1 cellular context compared by ENCODE assay signal in genomic region chr5:132419517-132420468, GRCh38.
TF ChIP-seq lines count a peak whose summit lies in the region.

No MANE protein-coding gene starts in this region.

TF ChIP-seq in K562, 482 proteins besides CTCF, POLR2A, EP300 and RAD21 (continued from another document and continues in another):
- peak in 1 of 3 experiments; percentile 74; a peak in 2 of 6 replicates for TF ChIP-seq ZBTB11 (CRISPR knock-in tag; IDR thresholded peaks at IDR 0.05)
- peak; percentile 47 for TF ChIP-seq HCFC1 (IDR thresholded peaks at IDR 0.05; ENCODE audit: low read depth, low read length)
- TF ChIP-seq ZNF224 (CRISPR knock-in tag; IDR thresholded peaks at IDR 0.05): no peak
- TF ChIP-seq KAT8 (IDR thresholded peaks at IDR 0.05; ENCODE audit: low read depth): peak; percentile 63
- no peak for TF ChIP-seq ATF1 (CRISPR knock-in tag; IDR thresholded peaks at IDR 0.05)
- TF ChIP-seq ATF1 (tag; IDR thresholded peaks at IDR 0.05): peak; percentile 36; the same call in 1 of the 2 replicates
- no peak for TF ChIP-seq RREB1 (CRISPR knock-in tag; IDR thresholded peaks at IDR 0.05)
- TF ChIP-seq FOXJ3 (CRISPR knock-in tag; IDR thresholded peaks at IDR 0.05): no peak
- TF ChIP-seq FOXJ2 (tag; IDR thresholded peaks at IDR 0.05): 0 out of 2 replicates have a peak, but pooled peaks have one; percentile 69
- peak; percentile 83 for TF ChIP-seq CXXC5 (CRISPR knock-in tag; IDR thresholded peaks at IDR 0.05)
- no peak for TF ChIP-seq PBX2 (CRISPR knock-in tag; IDR thresholded peaks at IDR 0.05; ENCODE audit: low read depth)
- peak; percentile 40 for TF ChIP-seq PBX2 (tag; conservative IDR thresholded peaks at IDR 0.05; ENCODE audit: low read depth)
- TF ChIP-seq ZBTB12 (CRISPR knock-in tag; IDR thresholded peaks at IDR 0.05): no peak
- no peak for TF ChIP-seq SAP30 (IDR thresholded peaks at IDR 0.05; ENCODE audit: borderline replicate concordance, insufficient read depth, low read depth, low read length, poor library complexity, severe bottlenecking)
- 0 out of 2 replicates have a peak, but pooled peaks have one; percentile 8 for TF ChIP-seq SP1 (CRISPR knock-in tag; IDR thresholded peaks at IDR 0.05)
- TF ChIP-seq NFRKB (IDR thresholded peaks at IDR 0.05; ENCODE audit: low read depth): peak; percentile 93
- TF ChIP-seq XRCC5 (IDR thresholded peaks at IDR 0.05; ENCODE audit: low read depth, low read length): peak; percentile 85; the same call in 1 of the 2 replicates
- TF ChIP-seq ZNF134 (CRISPR knock-in tag; conservative IDR thresholded peaks at IDR 0.05): 0 out of 2 replicates have a peak, but pooled peaks have one; percentile 54
- TF ChIP-seq, protein P1, sequence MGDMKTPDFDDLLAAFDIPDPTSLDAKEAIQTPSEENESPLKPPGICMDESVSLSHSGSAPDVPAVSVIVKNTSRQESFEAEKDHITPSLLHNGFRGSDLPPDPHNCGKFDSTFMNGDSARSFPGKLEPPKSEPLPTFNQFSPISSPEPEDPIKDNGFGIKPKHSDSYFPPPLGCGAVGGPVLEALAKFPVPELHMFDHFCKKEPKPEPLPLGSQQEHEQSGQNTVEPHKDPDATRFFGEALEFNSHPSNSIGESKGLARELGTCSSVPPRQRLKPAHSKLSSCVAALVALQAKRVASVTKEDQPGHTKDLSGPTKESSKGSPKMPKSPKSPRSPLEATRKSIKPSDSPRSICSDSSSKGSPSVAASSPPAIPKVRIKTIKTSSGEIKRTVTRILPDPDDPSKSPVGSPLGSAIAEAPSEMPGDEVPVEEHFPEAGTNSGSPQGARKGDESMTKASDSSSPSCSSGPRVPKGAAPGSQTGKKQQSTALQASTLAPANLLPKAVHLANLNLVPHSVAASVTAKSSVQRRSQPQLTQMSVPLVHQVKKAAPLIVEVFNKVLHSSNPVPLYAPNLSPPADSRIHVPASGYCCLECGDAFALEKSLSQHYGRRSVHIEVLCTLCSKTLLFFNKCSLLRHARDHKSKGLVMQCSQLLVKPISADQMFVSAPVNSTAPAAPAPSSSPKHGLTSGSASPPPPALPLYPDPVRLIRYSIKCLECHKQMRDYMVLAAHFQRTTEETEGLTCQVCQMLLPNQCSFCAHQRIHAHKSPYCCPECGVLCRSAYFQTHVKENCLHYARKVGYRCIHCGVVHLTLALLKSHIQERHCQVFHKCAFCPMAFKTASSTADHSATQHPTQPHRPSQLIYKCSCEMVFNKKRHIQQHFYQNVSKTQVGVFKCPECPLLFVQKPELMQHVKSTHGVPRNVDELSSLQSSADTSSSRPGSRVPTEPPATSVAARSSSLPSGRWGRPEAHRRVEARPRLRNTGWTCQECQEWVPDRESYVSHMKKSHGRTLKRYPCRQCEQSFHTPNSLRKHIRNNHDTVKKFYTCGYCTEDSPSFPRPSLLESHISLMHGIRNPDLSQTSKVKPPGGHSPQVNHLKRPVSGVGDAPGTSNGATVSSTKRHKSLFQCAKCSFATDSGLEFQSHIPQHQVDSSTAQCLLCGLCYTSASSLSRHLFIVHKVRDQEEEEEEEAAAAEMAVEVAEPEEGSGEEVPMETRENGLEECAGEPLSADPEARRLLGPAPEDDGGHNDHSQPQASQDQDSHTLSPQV (IDR thresholded peaks at IDR 0.05): peak; percentile 97
- peak; percentile 81; the same call in 1 of the 2 replicates for TF ChIP-seq TCF15 (CRISPR knock-in tag; IDR thresholded peaks at IDR 0.05)
- TF ChIP-seq SETDB1 (IDR thresholded peaks at IDR 0.05; ENCODE audit: low read length): no peak
- no peak for TF ChIP-seq PHB2 (IDR thresholded peaks at IDR 0.05; ENCODE audit: low read depth)
- no peak for TF ChIP-seq PPARD (CRISPR knock-in tag; IDR thresholded peaks at IDR 0.05)
- TF ChIP-seq ZKSCAN8 (CRISPR knock-in tag; IDR thresholded peaks at IDR 0.05): peak; percentile 70; the same call in 1 of the 2 replicates
- TF ChIP-seq GTF2E2 (tag; IDR thresholded peaks at IDR 0.05): 0 out of 2 replicates have a peak, but pooled peaks have one; percentile 30
- TF ChIP-seq FOXK2 (conservative IDR thresholded peaks at IDR 0.05 in 1 of 2, IDR thresholded peaks at IDR 0.05 in 1 of 2; ENCODE audit: low read depth in 2 of 2): peak; percentile 68 to 77; a peak in 3 of 4 replicates
- peak; percentile 69; the same call in 1 of the 2 replicates for TF ChIP-seq TFAP4 (CRISPR knock-in tag; IDR thresholded peaks at IDR 0.05; ENCODE audit: borderline replicate concordance)
- no peak for TF ChIP-seq RBBP5 (IDR thresholded peaks at IDR 0.05; ENCODE audit: borderline replicate concordance, insufficient read depth, low read length, poor library complexity, severe bottlenecking)
- TF ChIP-seq ZBTB9 (CRISPR knock-in tag; IDR thresholded peaks at IDR 0.05): peak; percentile 71; the same call in 1 of the 2 replicates
- TF ChIP-seq FOXK1 (CRISPR knock-in tag; IDR thresholded peaks at IDR 0.05; ENCODE audit: borderline replicate concordance): peak; percentile 80; the same call in 1 of the 2 replicates
- TF ChIP-seq HMG20A (CRISPR knock-in tag; conservative IDR thresholded peaks at IDR 0.05): no peak
- TF ChIP-seq ILK (tag; IDR thresholded peaks at IDR 0.05; ENCODE audit: borderline replicate concordance, low read depth): no peak; the same call in 1 of the 2 replicates
- TF ChIP-seq, protein P2, sequence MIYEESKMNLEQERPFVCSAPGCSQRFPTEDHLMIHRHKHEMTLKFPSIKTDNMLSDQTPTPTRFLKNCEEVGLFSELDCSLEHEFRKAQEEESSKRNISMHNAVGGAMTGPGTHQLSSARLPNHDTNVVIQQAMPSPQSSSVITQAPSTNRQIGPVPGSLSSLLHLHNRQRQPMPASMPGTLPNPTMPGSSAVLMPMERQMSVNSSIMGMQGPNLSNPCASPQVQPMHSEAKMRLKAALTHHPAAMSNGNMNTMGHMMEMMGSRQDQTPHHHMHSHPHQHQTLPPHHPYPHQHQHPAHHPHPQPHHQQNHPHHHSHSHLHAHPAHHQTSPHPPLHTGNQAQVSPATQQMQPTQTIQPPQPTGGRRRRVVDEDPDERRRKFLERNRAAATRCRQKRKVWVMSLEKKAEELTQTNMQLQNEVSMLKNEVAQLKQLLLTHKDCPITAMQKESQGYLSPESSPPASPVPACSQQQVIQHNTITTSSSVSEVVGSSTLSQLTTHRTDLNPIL (CRISPR knock-in tag; IDR thresholded peaks at IDR 0.05): no peak
- peak; percentile 23 for TF ChIP-seq TAF1 (IDR thresholded peaks at IDR 0.05; ENCODE audit: control insufficient read depth, extremely low read depth, insufficient read depth, low read length, severe bottlenecking)
- TF ChIP-seq NFE2L1 (tag; IDR thresholded peaks at IDR 0.05; ENCODE audit: borderline replicate concordance, low read depth): 0 out of 2 replicates have a peak, but pooled peaks have one; percentile 16
